1 cellular context compared by ENCODE assay signal in the genomic region with DNA sequence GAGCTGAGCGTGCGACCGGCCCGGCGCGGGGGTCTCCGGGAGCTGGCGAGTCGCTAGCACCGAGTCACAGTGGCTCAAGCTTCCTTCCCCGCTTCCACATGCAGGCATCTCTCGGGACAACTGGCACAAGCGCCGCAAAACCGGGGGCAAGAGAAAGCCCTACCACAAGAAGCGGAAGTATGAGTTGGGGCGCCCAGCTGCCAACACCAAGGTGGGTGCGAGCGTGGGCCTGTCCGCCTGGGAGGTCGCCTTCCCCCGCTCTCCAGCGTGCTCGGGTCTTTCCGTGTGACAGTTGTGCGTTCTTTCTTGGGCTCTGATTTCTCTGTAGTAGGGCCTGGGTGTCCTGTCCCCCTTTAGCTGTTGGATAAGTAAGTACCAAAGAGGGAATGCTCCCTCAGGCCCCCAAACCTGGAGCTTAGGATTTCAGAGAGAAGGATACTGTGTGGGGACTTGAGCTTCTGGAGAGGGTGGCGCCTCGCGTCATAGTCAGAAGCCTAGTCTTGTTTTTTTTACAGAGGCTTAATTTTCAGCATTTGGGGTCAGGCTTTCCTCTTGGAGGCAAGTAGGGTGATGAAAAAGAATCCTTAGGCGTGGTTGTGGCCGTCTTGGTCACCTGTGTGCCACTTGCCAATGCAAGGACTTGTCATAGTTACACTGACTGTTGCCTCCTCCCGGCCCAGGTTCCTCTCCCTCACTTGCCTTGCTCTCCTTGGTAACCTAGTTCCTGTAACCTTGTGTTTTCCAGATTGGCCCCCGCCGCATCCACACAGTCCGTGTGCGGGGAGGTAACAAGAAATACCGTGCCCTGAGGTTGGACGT.
TF ChIP-seq lines count a peak whose summit lies in the region.

No MANE protein-coding gene starts in this region.

TF ChIP-seq in K562, 482 proteins besides CTCF, POLR2A, EP300 and RAD21 (continues in another document):
- TF ChIP-seq, protein P1, sequence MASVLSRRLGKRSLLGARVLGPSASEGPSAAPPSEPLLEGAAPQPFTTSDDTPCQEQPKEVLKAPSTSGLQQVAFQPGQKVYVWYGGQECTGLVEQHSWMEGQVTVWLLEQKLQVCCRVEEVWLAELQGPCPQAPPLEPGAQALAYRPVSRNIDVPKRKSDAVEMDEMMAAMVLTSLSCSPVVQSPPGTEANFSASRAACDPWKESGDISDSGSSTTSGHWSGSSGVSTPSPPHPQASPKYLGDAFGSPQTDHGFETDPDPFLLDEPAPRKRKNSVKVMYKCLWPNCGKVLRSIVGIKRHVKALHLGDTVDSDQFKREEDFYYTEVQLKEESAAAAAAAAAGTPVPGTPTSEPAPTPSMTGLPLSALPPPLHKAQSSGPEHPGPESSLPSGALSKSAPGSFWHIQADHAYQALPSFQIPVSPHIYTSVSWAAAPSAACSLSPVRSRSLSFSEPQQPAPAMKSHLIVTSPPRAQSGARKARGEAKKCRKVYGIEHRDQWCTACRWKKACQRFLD (CRISPR knock-in tag; IDR thresholded peaks at IDR 0.05): peak; percentile 34
- peak; percentile 32; the same call in 1 of the 2 replicates for TF ChIP-seq HNRNPL (IDR thresholded peaks at IDR 0.05; ENCODE audit: low read depth, low read length)
- TF ChIP-seq, protein P2, sequence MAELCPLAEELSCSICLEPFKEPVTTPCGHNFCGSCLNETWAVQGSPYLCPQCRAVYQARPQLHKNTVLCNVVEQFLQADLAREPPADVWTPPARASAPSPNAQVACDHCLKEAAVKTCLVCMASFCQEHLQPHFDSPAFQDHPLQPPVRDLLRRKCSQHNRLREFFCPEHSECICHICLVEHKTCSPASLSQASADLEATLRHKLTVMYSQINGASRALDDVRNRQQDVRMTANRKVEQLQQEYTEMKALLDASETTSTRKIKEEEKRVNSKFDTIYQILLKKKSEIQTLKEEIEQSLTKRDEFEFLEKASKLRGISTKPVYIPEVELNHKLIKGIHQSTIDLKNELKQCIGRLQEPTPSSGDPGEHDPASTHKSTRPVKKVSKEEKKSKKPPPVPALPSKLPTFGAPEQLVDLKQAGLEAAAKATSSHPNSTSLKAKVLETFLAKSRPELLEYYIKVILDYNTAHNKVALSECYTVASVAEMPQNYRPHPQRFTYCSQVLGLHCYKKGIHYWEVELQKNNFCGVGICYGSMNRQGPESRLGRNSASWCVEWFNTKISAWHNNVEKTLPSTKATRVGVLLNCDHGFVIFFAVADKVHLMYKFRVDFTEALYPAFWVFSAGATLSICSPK (IDR thresholded peaks at IDR 0.05; ENCODE audit: borderline replicate concordance): peak; percentile 31; the same call in 1 of the 2 replicates
- peak; percentile 53 for TF ChIP-seq CEBPG (CRISPR knock-in tag; IDR thresholded peaks at IDR 0.05)
- no peak for TF ChIP-seq CEBPG (tag; conservative IDR thresholded peaks at IDR 0.05 in 1 of 2, IDR thresholded peaks at IDR 0.05 in 1 of 2)
- TF ChIP-seq, protein P3, sequence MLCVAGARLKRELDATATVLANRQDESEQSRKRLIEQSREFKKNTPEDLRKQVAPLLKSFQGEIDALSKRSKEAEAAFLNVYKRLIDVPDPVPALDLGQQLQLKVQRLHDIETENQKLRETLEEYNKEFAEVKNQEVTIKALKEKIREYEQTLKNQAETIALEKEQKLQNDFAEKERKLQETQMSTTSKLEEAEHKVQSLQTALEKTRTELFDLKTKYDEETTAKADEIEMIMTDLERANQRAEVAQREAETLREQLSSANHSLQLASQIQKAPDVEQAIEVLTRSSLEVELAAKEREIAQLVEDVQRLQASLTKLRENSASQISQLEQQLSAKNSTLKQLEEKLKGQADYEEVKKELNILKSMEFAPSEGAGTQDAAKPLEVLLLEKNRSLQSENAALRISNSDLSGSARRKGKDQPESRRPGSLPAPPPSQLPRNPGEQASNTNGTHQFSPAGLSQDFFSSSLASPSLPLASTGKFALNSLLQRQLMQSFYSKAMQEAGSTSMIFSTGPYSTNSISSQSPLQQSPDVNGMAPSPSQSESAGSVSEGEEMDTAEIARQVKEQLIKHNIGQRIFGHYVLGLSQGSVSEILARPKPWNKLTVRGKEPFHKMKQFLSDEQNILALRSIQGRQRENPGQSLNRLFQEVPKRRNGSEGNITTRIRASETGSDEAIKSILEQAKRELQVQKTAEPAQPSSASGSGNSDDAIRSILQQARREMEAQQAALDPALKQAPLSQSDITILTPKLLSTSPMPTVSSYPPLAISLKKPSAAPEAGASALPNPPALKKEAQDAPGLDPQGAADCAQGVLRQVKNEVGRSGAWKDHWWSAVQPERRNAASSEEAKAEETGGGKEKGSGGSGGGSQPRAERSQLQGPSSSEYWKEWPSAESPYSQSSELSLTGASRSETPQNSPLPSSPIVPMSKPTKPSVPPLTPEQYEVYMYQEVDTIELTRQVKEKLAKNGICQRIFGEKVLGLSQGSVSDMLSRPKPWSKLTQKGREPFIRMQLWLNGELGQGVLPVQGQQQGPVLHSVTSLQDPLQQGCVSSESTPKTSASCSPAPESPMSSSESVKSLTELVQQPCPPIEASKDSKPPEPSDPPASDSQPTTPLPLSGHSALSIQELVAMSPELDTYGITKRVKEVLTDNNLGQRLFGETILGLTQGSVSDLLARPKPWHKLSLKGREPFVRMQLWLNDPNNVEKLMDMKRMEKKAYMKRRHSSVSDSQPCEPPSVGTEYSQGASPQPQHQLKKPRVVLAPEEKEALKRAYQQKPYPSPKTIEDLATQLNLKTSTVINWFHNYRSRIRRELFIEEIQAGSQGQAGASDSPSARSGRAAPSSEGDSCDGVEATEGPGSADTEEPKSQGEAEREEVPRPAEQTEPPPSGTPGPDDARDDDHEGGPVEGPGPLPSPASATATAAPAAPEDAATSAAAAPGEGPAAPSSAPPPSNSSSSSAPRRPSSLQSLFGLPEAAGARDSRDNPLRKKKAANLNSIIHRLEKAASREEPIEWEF (CRISPR knock-in tag; IDR thresholded peaks at IDR 0.05): no peak
- TF ChIP-seq, protein P4, sequence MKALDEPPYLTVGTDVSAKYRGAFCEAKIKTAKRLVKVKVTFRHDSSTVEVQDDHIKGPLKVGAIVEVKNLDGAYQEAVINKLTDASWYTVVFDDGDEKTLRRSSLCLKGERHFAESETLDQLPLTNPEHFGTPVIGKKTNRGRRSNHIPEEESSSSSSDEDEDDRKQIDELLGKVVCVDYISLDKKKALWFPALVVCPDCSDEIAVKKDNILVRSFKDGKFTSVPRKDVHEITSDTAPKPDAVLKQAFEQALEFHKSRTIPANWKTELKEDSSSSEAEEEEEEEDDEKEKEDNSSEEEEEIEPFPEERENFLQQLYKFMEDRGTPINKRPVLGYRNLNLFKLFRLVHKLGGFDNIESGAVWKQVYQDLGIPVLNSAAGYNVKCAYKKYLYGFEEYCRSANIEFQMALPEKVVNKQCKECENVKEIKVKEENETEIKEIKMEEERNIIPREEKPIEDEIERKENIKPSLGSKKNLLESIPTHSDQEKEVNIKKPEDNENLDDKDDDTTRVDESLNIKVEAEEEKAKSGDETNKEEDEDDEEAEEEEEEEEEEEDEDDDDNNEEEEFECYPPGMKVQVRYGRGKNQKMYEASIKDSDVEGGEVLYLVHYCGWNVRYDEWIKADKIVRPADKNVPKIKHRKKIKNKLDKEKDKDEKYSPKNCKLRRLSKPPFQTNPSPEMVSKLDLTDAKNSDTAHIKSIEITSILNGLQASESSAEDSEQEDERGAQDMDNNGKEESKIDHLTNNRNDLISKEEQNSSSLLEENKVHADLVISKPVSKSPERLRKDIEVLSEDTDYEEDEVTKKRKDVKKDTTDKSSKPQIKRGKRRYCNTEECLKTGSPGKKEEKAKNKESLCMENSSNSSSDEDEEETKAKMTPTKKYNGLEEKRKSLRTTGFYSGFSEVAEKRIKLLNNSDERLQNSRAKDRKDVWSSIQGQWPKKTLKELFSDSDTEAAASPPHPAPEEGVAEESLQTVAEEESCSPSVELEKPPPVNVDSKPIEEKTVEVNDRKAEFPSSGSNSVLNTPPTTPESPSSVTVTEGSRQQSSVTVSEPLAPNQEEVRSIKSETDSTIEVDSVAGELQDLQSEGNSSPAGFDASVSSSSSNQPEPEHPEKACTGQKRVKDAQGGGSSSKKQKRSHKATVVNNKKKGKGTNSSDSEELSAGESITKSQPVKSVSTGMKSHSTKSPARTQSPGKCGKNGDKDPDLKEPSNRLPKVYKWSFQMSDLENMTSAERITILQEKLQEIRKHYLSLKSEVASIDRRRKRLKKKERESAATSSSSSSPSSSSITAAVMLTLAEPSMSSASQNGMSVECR (CRISPR knock-in tag; IDR thresholded peaks at IDR 0.05): peak; percentile 33; the same call in 1 of the 2 replicates
- peak; percentile 35; a peak in 1 of 4 replicates for TF ChIP-seq SIN3A (IDR thresholded peaks at IDR 0.05; ENCODE audit: borderline replicate concordance in 2 of 2, control insufficient read depth in 1 of 2, low read depth in 2 of 2, low read length in 2 of 2)
- 0 out of 2 replicates have a peak, but pooled peaks have one; percentile 86 for TF ChIP-seq NR3C1 (CRISPR knock-in tag; IDR thresholded peaks at IDR 0.05)
- 0 out of 2 replicates have a peak, but pooled peaks have one; percentile 72 for TF ChIP-seq HNRNPUL1 (IDR thresholded peaks at IDR 0.05; ENCODE audit: low read length)
- peak; percentile 84; the same call in 1 of the 2 replicates for TF ChIP-seq SREBF2 (CRISPR knock-in tag; IDR thresholded peaks at IDR 0.05)
- TF ChIP-seq NR1H2 (CRISPR knock-in tag; IDR thresholded peaks at IDR 0.05): peak; percentile 94; the same call in 1 of the 2 replicates
- 0 out of 2 replicates have a peak, but pooled peaks have one; percentile 41 for TF ChIP-seq ZNF175 (CRISPR knock-in tag; IDR thresholded peaks at IDR 0.05; ENCODE audit: low read depth)
- TF ChIP-seq HDGF (IDR thresholded peaks at IDR 0.05): no peak
- TF ChIP-seq CHD1 (IDR thresholded peaks at IDR 0.05; ENCODE audit: low read length): peak; percentile 97
- peak; percentile 18; the same call in 1 of the 2 replicates for TF ChIP-seq NR2C2 (CRISPR knock-in tag; IDR thresholded peaks at IDR 0.05)
- TF ChIP-seq NR2C2 (tag; IDR thresholded peaks at IDR 0.05): no peak
- TF ChIP-seq, protein P5, sequence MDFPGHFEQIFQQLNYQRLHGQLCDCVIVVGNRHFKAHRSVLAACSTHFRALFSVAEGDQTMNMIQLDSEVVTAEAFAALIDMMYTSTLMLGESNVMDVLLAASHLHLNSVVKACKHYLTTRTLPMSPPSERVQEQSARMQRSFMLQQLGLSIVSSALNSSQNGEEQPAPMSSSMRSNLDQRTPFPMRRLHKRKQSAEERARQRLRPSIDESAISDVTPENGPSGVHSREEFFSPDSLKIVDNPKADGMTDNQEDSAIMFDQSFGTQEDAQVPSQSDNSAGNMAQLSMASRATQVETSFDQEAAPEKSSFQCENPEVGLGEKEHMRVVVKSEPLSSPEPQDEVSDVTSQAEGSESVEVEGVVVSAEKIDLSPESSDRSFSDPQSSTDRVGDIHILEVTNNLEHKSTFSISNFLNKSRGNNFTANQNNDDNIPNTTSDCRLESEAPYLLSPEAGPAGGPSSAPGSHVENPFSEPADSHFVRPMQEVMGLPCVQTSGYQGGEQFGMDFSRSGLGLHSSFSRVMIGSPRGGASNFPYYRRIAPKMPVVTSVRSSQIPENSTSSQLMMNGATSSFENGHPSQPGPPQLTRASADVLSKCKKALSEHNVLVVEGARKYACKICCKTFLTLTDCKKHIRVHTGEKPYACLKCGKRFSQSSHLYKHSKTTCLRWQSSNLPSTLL (IDR thresholded peaks at IDR 0.05): no peak
- TF ChIP-seq RBM14 (IDR thresholded peaks at IDR 0.05; ENCODE audit: borderline replicate concordance, insufficient read depth, low read depth, low read length): 0 out of 2 replicates have a peak, but pooled peaks have one; percentile 94
- TF ChIP-seq, protein P6, sequence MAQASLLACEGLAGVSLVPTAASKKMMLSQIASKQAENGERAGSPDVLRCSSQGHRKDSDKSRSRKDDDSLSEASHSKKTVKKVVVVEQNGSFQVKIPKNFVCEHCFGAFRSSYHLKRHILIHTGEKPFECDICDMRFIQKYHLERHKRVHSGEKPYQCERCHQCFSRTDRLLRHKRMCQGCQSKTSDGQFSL (CRISPR knock-in tag; IDR thresholded peaks at IDR 0.05): no peak
- TF ChIP-seq, protein P6 (tag; IDR thresholded peaks at IDR 0.05): no peak
- TF ChIP-seq, protein P7, sequence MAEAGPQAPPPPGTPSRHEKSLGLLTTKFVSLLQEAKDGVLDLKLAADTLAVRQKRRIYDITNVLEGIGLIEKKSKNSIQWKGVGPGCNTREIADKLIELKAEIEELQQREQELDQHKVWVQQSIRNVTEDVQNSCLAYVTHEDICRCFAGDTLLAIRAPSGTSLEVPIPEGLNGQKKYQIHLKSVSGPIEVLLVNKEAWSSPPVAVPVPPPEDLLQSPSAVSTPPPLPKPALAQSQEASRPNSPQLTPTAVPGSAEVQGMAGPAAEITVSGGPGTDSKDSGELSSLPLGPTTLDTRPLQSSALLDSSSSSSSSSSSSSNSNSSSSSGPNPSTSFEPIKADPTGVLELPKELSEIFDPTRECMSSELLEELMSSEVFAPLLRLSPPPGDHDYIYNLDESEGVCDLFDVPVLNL (CRISPR knock-in tag; IDR thresholded peaks at IDR 0.05; ENCODE audit: low read depth): no peak
- TF ChIP-seq GATA2 (CRISPR knock-in tag; IDR thresholded peaks at IDR 0.05): 0 out of 2 replicates have a peak, but pooled peaks have one; percentile 35
- no peak for TF ChIP-seq ZNF316 (IDR thresholded peaks at IDR 0.05)
- 0 out of 2 replicates have a peak, but pooled peaks have one; percentile 1 for TF ChIP-seq PML (IDR thresholded peaks at IDR 0.05; ENCODE audit: low read length)
- TF ChIP-seq ZNF431 (CRISPR knock-in tag; IDR thresholded peaks at IDR 0.05): no peak
- TF ChIP-seq ZNF384 (IDR thresholded peaks at IDR 0.05; ENCODE audit: low read depth, low read length): no peak
- TF ChIP-seq, protein P8, sequence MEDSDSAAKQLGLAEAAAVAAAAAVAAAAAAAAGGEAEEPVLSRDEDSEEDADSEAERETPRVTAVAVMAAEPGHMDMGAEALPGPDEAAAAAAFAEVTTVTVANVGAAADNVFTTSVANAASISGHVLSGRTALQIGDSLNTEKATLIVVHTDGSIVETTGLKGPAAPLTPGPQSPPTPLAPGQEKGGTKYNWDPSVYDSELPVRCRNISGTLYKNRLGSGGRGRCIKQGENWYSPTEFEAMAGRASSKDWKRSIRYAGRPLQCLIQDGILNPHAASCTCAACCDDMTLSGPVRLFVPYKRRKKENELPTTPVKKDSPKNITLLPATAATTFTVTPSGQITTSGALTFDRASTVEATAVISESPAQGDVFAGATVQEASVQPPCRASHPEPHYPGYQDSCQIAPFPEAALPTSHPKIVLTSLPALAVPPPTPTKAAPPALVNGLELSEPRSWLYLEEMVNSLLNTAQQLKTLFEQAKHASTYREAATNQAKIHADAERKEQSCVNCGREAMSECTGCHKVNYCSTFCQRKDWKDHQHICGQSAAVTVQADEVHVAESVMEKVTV (CRISPR knock-in tag; IDR thresholded peaks at IDR 0.05): peak; percentile 31; the same call in 1 of the 2 replicates
- peak in 1 of 2 experiments; percentile 29; a peak in 1 of 4 replicates for TF ChIP-seq HDAC1 (IDR thresholded peaks at IDR 0.05)
- TF ChIP-seq SAFB (IDR thresholded peaks at IDR 0.05; ENCODE audit: borderline replicate concordance, low read depth, low read length): no peak
- peak; percentile 81 for TF ChIP-seq FIP1L1 (IDR thresholded peaks at IDR 0.05; ENCODE audit: low read depth, low read length, poor library complexity, severe bottlenecking)
- 0 out of 2 replicates have a peak, but pooled peaks have one; percentile 22 for TF ChIP-seq KAT7 (CRISPR knock-in tag; IDR thresholded peaks at IDR 0.05; ENCODE audit: borderline replicate concordance)
